10 cellular contexts compared by ENCODE assay signal in genomic region chr6:154653853-154654252, GRCh38.
DNase-seq lines count a peak whose midpoint lies in the region; ATAC-seq and TF ChIP-seq lines count a peak whose summit lies in the region.
"Had no signal": no experiment of that assay in that cellular context is flagged by ENCODE, and none has a peak within 500 bp of the region (broad histone marks: within the 10 kb centered on the region; RNA-seq: fewer than 3 reads in every experiment).

No MANE protein-coding gene starts in this region.

- 5 to 14% methylated on average over 4 of the region's 4 CpGs for WGBS in thyroid gland, 2 donors

- H3K27me3 Mint-ChIP-seq in brain: no peaks in the 10 kb centered on the region

- no peak for ATAC-seq in GM19324 (IDR thresholded peaks at IDR 0.05; ENCODE audit: low FRiP score, unreplicated experiment)
- ATAC-seq: GM12878, GM23338 had no signal

- intact Hi-C loops in thyroid gland (cut with DNase I): no loop called here

- TF ChIP-seq CTCF in brain (conservative IDR thresholded peaks at IDR 0.05): no peak
- TF ChIP-seq CTCF in kidney epithelial cell (IDR thresholded peaks at IDR 0.05; ENCODE audit: insufficient read depth, low read length, poor library complexity, severe bottlenecking): no peak
- no peak for TF ChIP-seq CTCF in thyroid gland (IDR thresholded peaks at IDR 0.05)

- H3K36me3 Mint-ChIP-seq in brain: no peaks in the 10 kb centered on the region

- H3K4me1 ChIP-seq in thyroid gland: peaks cover 13 to 23% of the 10 kb centered on the region in 2 donors

- peaks cover 0 to 7% (median 3%) of the 10 kb centered on the region in 5 experiments for H3K9me3 Mint-ChIP-seq in brain
- H3K9me3 Mint-ChIP-seq: GM23338 had no signal

- H3K4me3 ChIP-seq in kidney epithelial cell (ENCODE audit: low read depth, low read length) (no peak overlapping the region), thyroid gland (replicated peaks in 1 of 3) (no peak overlapping the region)
- H3K4me3 ChIP-seq: GM12878, GM23338 had no signal

- H3K9me3 ChIP-seq in thyroid gland: no peaks in the 10 kb centered on the region

- H3K36me3 ChIP-seq in kidney epithelial cell (ENCODE audit: control insufficient read depth, insufficient read depth, low read length): no peaks in the 10 kb centered on the region
- no peaks in the 10 kb centered on the region for H3K36me3 ChIP-seq in thyroid gland

- H3K27me3 ChIP-seq in kidney epithelial cell (ENCODE audit: control insufficient read depth, insufficient read depth, low read length) (no peaks in the 10 kb centered on the region), thyroid gland (no peaks in the 10 kb centered on the region)

- peak overlapping the region in 3 of 5 experiments; percentile 7 to 22 (median 19) for H3K27ac Mint-ChIP-seq in brain
- H3K27ac Mint-ChIP-seq: GM23338 had no signal

- no peak for TF ChIP-seq POLR2A in thyroid gland (IDR thresholded peaks at IDR 0.05)

- peak; percentile 35 for DNase-seq in HK-2 (ENCODE audit: unreplicated experiment)
- peak; percentile 94 for DNase-seq in kidney epithelial cell (ENCODE audit: low read depth)
- DNase-seq in thyroid gland: peak; percentile 39 to 50
- DNase-seq in DMS114 treated with DMSO at 0.1 percent for 48 hours (lab: John Stamatoyannopoulos, UW; ENCODE audit: unreplicated experiment): no peak
- no peak for DNase-seq in NCI-H526 (lab: John Stamatoyannopoulos, UW)

- H3K4me3 Mint-ChIP-seq in brain: peak overlapping the region in 1 of 5 experiments; percentile 44
- H3K4me3 Mint-ChIP-seq: GM23338, neural crest cell had no signal

- peaks cover 7% of the 10 kb centered on the region for H3K4me1 Mint-ChIP-seq in brain
- H3K4me1 Mint-ChIP-seq: GM23338, neural crest cell had no signal

- peak overlapping the region in 2 of 3 donors; percentile 53 to 65 for H3K27ac ChIP-seq in thyroid gland

Comparison
In these comparisons a context has a peak if more than half of its experiments do, and no peak if none do; other contexts are left out.
1. DNase-seq: peak in HK-2 (single experiment), kidney epithelial cell (single experiment) and thyroid gland (2 of 2); none in DMS114 treated with DMSO at 0.1 percent for 48 hours (single experiment) and NCI-H526 (0 of 2).